ENCODE assay signal across 1 cellular context in the genomic region with DNA sequence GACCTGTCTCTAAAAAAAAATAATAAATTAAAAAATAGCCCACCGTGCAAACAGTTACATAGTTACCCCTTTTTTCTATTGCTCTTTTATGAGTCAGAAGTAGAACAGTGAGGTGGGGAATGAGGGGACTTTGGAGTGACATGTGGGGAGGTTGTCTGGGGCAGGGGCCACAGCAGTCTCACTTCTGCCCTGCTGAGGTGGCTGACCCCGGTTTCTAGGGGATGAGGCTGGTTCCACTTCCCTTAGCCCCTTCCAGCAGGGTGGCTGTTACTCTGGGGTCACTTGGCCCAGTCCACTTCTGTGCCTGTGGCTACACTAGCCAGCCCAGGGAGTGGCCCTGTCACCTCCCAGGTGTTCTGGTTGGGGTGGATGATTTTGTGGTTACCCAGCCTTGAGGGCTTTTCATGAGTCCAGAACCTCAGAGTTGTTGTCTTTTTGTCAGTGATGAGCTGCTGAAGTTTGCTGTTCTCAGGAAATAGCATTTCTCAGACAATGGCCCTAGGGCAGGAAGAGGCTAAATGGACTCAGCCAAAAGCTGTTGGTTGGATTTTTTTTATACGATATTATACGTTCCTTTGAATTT.
TF ChIP-seq lines count a peak whose summit lies in the region.

No MANE protein-coding gene starts in this region.

TF ChIP-seq in GM23338, 12 proteins besides CTCF, POLR2A, EP300 and RAD21 (continued from another document):
- TF ChIP-seq, protein P1, sequence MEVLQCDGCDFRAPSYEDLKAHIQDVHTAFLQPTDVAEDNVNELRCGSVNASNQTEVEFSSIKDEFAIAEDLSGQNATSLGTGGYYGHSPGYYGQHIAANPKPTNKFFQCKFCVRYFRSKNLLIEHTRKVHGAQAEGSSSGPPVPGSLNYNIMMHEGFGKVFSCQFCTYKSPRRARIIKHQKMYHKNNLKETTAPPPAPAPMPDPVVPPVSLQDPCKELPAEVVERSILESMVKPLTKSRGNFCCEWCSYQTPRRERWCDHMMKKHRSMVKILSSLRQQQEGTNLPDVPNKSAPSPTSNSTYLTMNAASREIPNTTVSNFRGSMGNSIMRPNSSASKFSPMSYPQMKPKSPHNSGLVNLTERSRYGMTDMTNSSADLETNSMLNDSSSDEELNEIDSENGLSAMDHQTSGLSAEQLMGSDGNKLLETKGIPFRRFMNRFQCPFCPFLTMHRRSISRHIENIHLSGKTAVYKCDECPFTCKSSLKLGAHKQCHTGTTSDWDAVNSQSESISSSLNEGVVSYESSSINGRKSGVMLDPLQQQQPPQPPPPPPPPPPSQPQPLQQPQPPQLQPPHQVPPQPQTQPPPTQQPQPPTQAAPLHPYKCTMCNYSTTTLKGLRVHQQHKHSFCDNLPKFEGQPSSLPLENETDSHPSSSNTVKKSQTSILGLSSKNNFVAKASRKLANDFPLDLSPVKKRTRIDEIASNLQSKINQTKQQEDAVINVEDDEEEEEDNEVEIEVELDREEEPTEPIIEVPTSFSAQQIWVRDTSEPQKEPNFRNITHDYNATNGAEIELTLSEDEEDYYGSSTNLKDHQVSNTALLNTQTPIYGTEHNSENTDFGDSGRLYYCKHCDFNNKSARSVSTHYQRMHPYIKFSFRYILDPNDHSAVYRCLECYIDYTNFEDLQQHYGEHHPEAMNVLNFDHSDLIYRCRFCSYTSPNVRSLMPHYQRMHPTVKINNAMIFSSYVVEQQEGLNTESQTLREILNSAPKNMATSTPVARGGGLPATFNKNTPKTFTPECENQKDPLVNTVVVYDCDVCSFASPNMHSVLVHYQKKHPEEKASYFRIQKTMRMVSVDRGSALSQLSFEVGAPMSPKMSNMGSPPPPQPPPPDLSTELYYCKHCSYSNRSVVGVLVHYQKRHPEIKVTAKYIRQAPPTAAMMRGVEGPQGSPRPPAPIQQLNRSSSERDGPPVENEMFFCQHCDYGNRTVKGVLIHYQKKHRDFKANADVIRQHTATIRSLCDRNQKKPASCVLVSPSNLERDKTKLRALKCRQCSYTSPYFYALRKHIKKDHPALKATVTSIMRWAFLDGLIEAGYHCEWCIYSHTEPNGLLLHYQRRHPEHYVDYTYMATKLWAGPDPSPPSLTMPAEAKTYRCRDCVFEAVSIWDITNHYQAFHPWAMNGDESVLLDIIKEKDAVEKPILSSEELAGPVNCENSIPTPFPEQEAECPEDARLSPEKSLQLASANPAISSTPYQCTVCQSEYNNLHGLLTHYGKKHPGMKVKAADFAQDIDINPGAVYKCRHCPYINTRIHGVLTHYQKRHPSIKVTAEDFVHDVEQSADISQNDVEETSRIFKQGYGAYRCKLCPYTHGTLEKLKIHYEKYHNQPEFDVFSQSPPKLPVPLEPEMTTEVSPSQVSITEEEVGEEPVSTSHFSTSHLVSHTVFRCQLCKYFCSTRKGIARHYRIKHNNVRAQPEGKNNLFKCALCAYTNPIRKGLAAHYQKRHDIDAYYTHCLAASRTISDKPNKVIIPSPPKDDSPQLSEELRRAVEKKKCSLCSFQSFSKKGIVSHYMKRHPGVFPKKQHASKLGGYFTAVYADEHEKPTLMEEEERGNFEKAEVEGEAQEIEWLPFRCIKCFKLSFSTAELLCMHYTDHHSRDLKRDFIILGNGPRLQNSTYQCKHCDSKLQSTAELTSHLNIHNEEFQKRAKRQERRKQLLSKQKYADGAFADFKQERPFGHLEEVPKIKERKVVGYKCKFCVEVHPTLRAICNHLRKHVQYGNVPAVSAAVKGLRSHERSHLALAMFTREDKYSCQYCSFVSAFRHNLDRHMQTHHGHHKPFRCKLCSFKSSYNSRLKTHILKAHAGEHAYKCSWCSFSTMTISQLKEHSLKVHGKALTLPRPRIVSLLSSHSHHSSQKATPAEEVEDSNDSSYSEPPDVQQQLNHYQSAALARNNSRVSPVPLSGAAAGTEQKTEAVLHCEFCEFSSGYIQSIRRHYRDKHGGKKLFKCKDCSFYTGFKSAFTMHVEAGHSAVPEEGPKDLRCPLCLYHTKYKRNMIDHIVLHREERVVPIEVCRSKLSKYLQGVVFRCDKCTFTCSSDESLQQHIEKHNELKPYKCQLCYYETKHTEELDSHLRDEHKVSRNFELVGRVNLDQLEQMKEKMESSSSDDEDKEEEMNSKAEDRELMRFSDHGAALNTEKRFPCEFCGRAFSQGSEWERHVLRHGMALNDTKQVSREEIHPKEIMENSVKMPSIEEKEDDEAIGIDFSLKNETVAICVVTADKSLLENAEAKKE (CRISPR knock-in tag; IDR thresholded peaks at IDR 0.05) = no peak
